8 cellular contexts compared by ENCODE assay signal in the genomic region with DNA sequence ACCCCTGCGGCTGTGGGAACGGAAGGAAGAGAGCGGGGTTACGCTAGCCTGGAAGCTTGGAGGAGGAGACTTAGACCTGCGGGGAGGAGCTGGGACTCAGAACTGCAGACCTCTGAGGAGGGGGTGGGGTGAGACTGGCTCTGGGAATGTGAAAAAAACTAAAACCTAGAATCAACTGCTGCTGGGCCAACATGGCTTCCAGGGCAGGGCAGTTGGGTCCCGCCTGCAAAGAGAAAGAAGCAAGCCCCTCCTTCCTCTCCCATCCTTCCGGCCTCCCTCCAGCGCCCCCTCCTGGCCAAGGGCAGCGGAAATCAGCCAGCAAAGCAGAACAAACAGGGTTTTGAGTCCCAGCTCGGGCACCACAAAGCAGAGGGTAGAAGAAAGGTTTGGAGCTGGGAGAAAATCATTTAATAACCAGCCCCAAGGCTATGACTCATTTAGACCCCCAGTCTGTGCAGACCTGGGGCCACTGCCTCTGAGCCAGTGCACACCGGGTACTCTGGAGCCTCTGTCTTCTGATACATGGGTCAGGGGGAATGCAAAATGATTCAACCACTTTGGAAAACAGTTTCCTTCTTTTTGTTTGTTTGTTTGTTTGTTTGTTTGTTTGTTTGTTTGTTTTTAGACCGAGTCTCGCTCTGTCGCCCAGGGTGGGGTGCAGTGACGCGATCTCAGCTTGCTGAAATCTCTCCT. TPM values are rescaled to one million over a fixed set of nuclear protein-coding genes. Genes with fewer than 3 reads are reported as not detected.
DNase-seq lines count a peak whose midpoint lies in the region; ATAC-seq, FAIRE-seq and TF ChIP-seq lines count a peak whose summit lies in the region.

No MANE protein-coding gene starts in this region.

- ATAC-seq in activated CD8-positive, alpha-beta memory T cell treated with anti-CD3 and anti-CD28 coated beads, Interleukin-2, amount 10 ng/mL, durations not matched to agents 7 days and 5 days: peak; percentile 79
- no peak for ATAC-seq in HG02759 (IDR thresholded peaks at IDR 0.05; ENCODE audit: unreplicated experiment)

- H3K36me3 ChIP-seq in A673 (ENCODE audit: insufficient read depth, low read length, poor library complexity, severe bottlenecking) (no peaks in the 10 kb centered on the region), esophagus muscularis mucosa (no peaks in the 10 kb centered on the region), neuron (ENCODE audit: insufficient read depth, low read length) (no peaks in the 10 kb centered on the region), testis (ENCODE audit: low read depth, missing control alignments) (no peaks in the 10 kb centered on the region)

- intact Hi-C loops in A673 (cut with micrococcal nuclease; ENCODE audit: unreplicated experiment) (no loop called here), esophagus muscularis mucosa (cut with DNase I) (no loop called here), testis (cut with DNase I; ENCODE audit: low total_unique reads) (no loop called here)

- H3K4me3 ChIP-seq in A673 (ENCODE audit: low read depth, low read length, poor library complexity, severe bottlenecking) (no peak overlapping the region), esophagus muscularis mucosa (peak overlapping the region in 1 of 4 donors; percentile 20), neuron (ENCODE audit: low read length) (no peak overlapping the region), testis (peak overlapping the region; percentile 7 to 10)

- peak; percentile 42; the same call in 1 of the 2 replicates for TF ChIP-seq POLR2A in GM12892 (IDR thresholded peaks at IDR 0.05; ENCODE audit: low read depth, low read length)
- TF ChIP-seq POLR2A in esophagus muscularis mucosa (IDR thresholded peaks at IDR 0.05; ENCODE audit: low read depth): no peak
- TF ChIP-seq POLR2A in testis (IDR thresholded peaks at IDR 0.05): no peak

- H3K27me3 ChIP-seq in A673 (replicated peaks; ENCODE audit: insufficient read depth, low read depth, low read length, poor library complexity): peaks cover 18% of the 10 kb centered on the region
- H3K27me3 ChIP-seq in esophagus muscularis mucosa: peaks cover 0 to 65% (median 0%) of the 10 kb centered on the region in 4 donors
- peaks cover 10% of the 10 kb centered on the region for H3K27me3 ChIP-seq in neuron (ENCODE audit: insufficient read depth, low read length)
- H3K27me3 ChIP-seq in testis: no peaks in the 10 kb centered on the region

- H3K9me3 Mint-ChIP-seq in activated CD8-positive, alpha-beta memory T cell treated with anti-CD3 and anti-CD28 coated beads, Interleukin-2, amount 10 ng/mL, durations not matched to agents 7 days and 5 days (ENCODE audit: low read depth): peaks cover 3% of the 10 kb centered on the region

- H3K27ac ChIP-seq in A673 (ENCODE audit: low read depth, low read length, poor library complexity, severe bottlenecking) (no peak overlapping the region), esophagus muscularis mucosa (replicated peaks in 1 of 4) (no peak overlapping the region), testis (peak overlapping the region; percentile 8 to 44)

- H3K36me3 Mint-ChIP-seq in activated CD8-positive, alpha-beta memory T cell treated with anti-CD3 and anti-CD28 coated beads, Interleukin-2, amount 10 ng/mL, durations not matched to agents 7 days and 5 days: no peaks in the 10 kb centered on the region

- no peak for TF ChIP-seq EP300 in esophagus muscularis mucosa (IDR thresholded peaks at IDR 0.05)

- FAIRE-seq in GM12892 (lab: Jason Lieb, UNC): peak; percentile 90

- no peaks in the 10 kb centered on the region for H3K4me1 ChIP-seq in A673 (ENCODE audit: insufficient read depth, low read length, poor library complexity, severe bottlenecking)
- peaks cover 0 to 18% (median 14%) of the 10 kb centered on the region in 4 donors for H3K4me1 ChIP-seq in esophagus muscularis mucosa
- no peaks in the 10 kb centered on the region for H3K4me1 ChIP-seq in neuron (ENCODE audit: insufficient read depth, low read length)
- peaks cover 3% of the 10 kb centered on the region for H3K4me1 ChIP-seq in testis

- H3K4me3 Mint-ChIP-seq in activated CD8-positive, alpha-beta memory T cell treated with anti-CD3 and anti-CD28 coated beads, Interleukin-2, amount 10 ng/mL, durations not matched to agents 7 days and 5 days: peak overlapping the region; percentile 43

- H3K27me3 Mint-ChIP-seq in activated CD8-positive, alpha-beta memory T cell treated with anti-CD3 and anti-CD28 coated beads, Interleukin-2, amount 10 ng/mL, durations not matched to agents 7 days and 5 days: peaks cover 11% of the 10 kb centered on the region

- TF ChIP-seq CTCF in A673 (conservative IDR thresholded peaks at IDR 0.05; ENCODE audit: low read depth, low read length) (peak; percentile 88), esophagus muscularis mucosa (IDR thresholded peaks at IDR 0.05) (peak; percentile 23 to 52 (median 36)), testis (IDR thresholded peaks at IDR 0.05) (peak; percentile 51 to 63 (median 59))

- POLR2A ChIA-PET in A673 (lab: Charles Lee; ENCODE audit: low non-redundant PET): no interaction called here

- peaks cover 46% of the 10 kb centered on the region for H3K4me1 Mint-ChIP-seq in activated CD8-positive, alpha-beta memory T cell treated with anti-CD3 and anti-CD28 coated beads, Interleukin-2, amount 10 ng/mL, durations not matched to agents 7 days and 5 days

- BruUV-seq in A673 (replicated peaks; lab: Mats Ljungman, UMichigan): no TSS peak

- DNase-seq in A673 (ENCODE audit: low spot score) (peak; percentile 77), GM12892 (ENCODE audit: insufficient read length) (peak; percentile 65), NK-92 (lab: John Stamatoyannopoulos, UW; ENCODE audit: unreplicated experiment) (peak; percentile 21), esophagus muscularis mucosa (ENCODE audit: extremely low spot score) (no peak), testis (peak; percentile 82)
- DNase-seq in activated CD8-positive, alpha-beta memory T cell treated with anti-CD3 and anti-CD28 coated beads, Interleukin-2, amount 10 ng/mL, durations not matched to agents 7 days and 5 days: peak; percentile 95

- peak overlapping the region; percentile 20 for H2AFZ ChIP-seq in neuron (ENCODE audit: low read depth, low read length)

- peak overlapping the region; percentile 83 for H3K27ac Mint-ChIP-seq in activated CD8-positive, alpha-beta memory T cell treated with anti-CD3 and anti-CD28 coated beads, Interleukin-2, amount 10 ng/mL, durations not matched to agents 7 days and 5 days

- WGBS in esophagus muscularis mucosa: 58% methylated on average over 16 of the region's 16 CpGs
- WGBS in testis, 2 donors: 39 to 52% methylated on average over 16 of the region's 16 CpGs

- H3K9me3 ChIP-seq in A673 (ENCODE audit: low read depth, low read length, poor library complexity, severe bottlenecking) (no peaks in the 10 kb centered on the region), esophagus muscularis mucosa (no peaks in the 10 kb centered on the region), neuron (ENCODE audit: low read length) (peaks cover 2% of the 10 kb centered on the region), testis (no peaks in the 10 kb centered on the region)

- CTCF ChIA-PET in A673 (lab: Charles Lee): interaction anchor here (0.6 to 0.7 kb wide), 2 partner anchors 66 to 78 kb away, joined by 3 to 5 read pairs; a partner anchor contains a TSS
- CTCF ChIA-PET in activated CD8-positive, alpha-beta memory T cell treated with anti-CD3 and anti-CD28 coated beads, Interleukin-2, amount 10 ng/mL, durations not matched to agents 7 days and 5 days (lab: Charles Lee): interaction anchor here (0.7 to 13.6 kb wide), 28 partner anchors 8 to 462 kb away, joined by 3 to 229 read pairs (median 4); a partner anchor contains a TSS

RNA-seq across cellular contexts. Expression of a gene that starts 7.3 kb away (rescaled TPM):
- total RNA-seq in A673 (2021): not detected in 2 replicates
- polyA plus RNA-seq in GM12892 (2012; ENCODE audit: missing spikeins): 30.6 TPM
- total RNA-seq in activated CD8-positive, alpha-beta memory T cell treated with anti-CD3 and anti-CD28 coated beads, Interleukin-2, amount 10 ng/mL, durations not matched to agents 7 days and 5 days: 10 to 100 TPM; 59.7 to 77.9 TPM
- 10 to 100 TPM in 3 of 4 donors, 1 to 10 TPM in 1; 8.4 to 26.0 (median 14.2) TPM for total RNA-seq in esophagus muscularis mucosa
- 1 to 10 TPM; 2.7 to 6.8 TPM for total RNA-seq in testis
- polyA plus RNA-seq in testis (ENCODE audit: insufficient read depth, low read depth, low replicate concordance): 7.1 TPM

RNA-seq across cellular contexts. Expression of a gene that starts 36.7 kb away (rescaled TPM):
- total RNA-seq in A673 (2021) (not detected in 2 replicates), esophagus muscularis mucosa (not detected), testis (1 to 10 TPM in 1 of 2 donors, not detected in 1; 3.0 TPM)
- not detected for polyA plus RNA-seq in GM12892 (2012; ENCODE audit: missing spikeins)
- not detected for total RNA-seq in activated CD8-positive, alpha-beta memory T cell treated with anti-CD3 and anti-CD28 coated beads, Interleukin-2, amount 10 ng/mL, durations not matched to agents 7 days and 5 days
- polyA plus RNA-seq in testis (ENCODE audit: insufficient read depth, low read depth, low replicate concordance): 2.3 TPM

RNA-seq across cellular contexts. Expression of a gene that starts 59.9 kb away (rescaled TPM):
- total RNA-seq in A673 (2021) (not detected in 2 replicates), esophagus muscularis mucosa (10 to 100 TPM in 1 of 4 donors, 1 to 10 TPM in 3; 4.6 to 19.4 (median 6.2) TPM), testis (1 to 10 TPM; 2.3 to 2.6 TPM)
- 14.7 TPM for polyA plus RNA-seq in GM12892 (2012; ENCODE audit: missing spikeins)
- total RNA-seq in activated CD8-positive, alpha-beta memory T cell treated with anti-CD3 and anti-CD28 coated beads, Interleukin-2, amount 10 ng/mL, durations not matched to agents 7 days and 5 days: 10 to 100 TPM in 1 of 2 experiments, 1 to 10 TPM in 1; 3.0 to 26.9 TPM
- 4.0 TPM for polyA plus RNA-seq in testis (ENCODE audit: insufficient read depth, low read depth, low replicate concordance)

Comparison
In these comparisons a context has a peak if more than half of its experiments do, and no peak if none do; other contexts are left out.
1. H3K27ac ChIP-seq: peak in testis (2 of 2); none in A673 (single experiment) and esophagus muscularis mucosa (0 of 4).
2. H3K4me3 ChIP-seq: peak in testis (2 of 2); none in A673 (single experiment) and neuron (single experiment).
3. CTCF ChIP-seq: peak in every context shown above with its lines; median percentile 88 in A673; 59 in testis; 36 in esophagus muscularis mucosa.